Comparison of ENCODE assay signal across 8 cellular contexts in genomic region chr7:48088559-48089414, GRCh38. TPM values are rescaled to one million over a fixed set of nuclear protein-coding genes. Genes with fewer than 3 reads are reported as not detected.
DNase-seq lines count a peak whose midpoint lies in the region; ATAC-seq, FAIRE-seq and TF ChIP-seq lines count a peak whose summit lies in the region.

UPP1 (plus strand) TSS chr7:48089265; CDS start chr7:48094784, 5,519 bp downstream.

- peaks cover 23% of the 10 kb centered on the region for H3K4me1 ChIP-seq in fibroblast of lung (ENCODE audit: control insufficient read depth, extremely low read depth, insufficient read depth, low read length)

- no peaks in the 10 kb centered on the region for H3K79me2 ChIP-seq in fibroblast of lung (ENCODE audit: control insufficient read depth, insufficient read depth, low read length)

- no peaks in the 10 kb centered on the region for H3K9me3 ChIP-seq in fibroblast of lung (ENCODE audit: control insufficient read depth, insufficient read depth, low read depth, low read length)

- H3K27ac ChIP-seq in fibroblast of lung (ENCODE audit: insufficient read depth, low read length): peak within 1 kb of the TSS; percentile 97

- peaks cover 15% of the 10 kb centered on the region for H3K36me3 Mint-ChIP-seq in natural killer cell

- H3K9me3 Mint-ChIP-seq in natural killer cell: no peaks in the 10 kb centered on the region

- intact Hi-C loops in natural killer cell (cut with micrococcal nuclease): loop anchor here (5.0 kb wide), 2 partner anchors 96 to 111 kb away; partner anchors contain the start of gene HUS1

- peaks cover 74 to 92% of the 10 kb centered on the region in 2 donors for H3K4me1 Mint-ChIP-seq in natural killer cell

- peak within 1 kb of the TSS; percentile 71 for H2AFZ ChIP-seq in fibroblast of lung (ENCODE audit: low read length)

- ATAC-seq in GM21390 (IDR thresholded peaks at IDR 0.05; ENCODE audit: unreplicated experiment): peak; percentile 50
- peak; percentile 64 to 89 (median 75) for ATAC-seq in natural killer cell

- TF ChIP-seq CTCF in D721Med (IDR thresholded peaks at IDR 0.05; ENCODE audit: insufficient read depth, missing control alignments) (no peak), fibroblast of lung (conservative IDR thresholded peaks at IDR 0.05 in 1 of 2, IDR thresholded peaks at IDR 0.05 in 1 of 2; ENCODE audit: low read depth in 1 of 2, low read length in 2 of 2) (no peak), natural killer cell (IDR thresholded peaks at IDR 0.05) (no peak)

- H3K4me3 Mint-ChIP-seq in natural killer cell: peak within 1 kb of the TSS; percentile 95

- no peaks in the 10 kb centered on the region for H3K27me3 ChIP-seq in fibroblast of lung (ENCODE audit: control insufficient read depth, insufficient read depth, low read length)

- peak within 1 kb of the TSS; percentile 90 for H3K4me2 ChIP-seq in fibroblast of lung (ENCODE audit: extremely low read depth, insufficient read depth, low read length)

- peak within 1 kb of the TSS; percentile 96 to 98 for H3K27ac Mint-ChIP-seq in natural killer cell

- DNase-seq in D721Med (ENCODE audit: insufficient read length, low spot score): peak; percentile 51
- DNase-seq in HUDEP-2 (lab: John Stamatoyannopoulos, UW; ENCODE audit: unreplicated experiment in 76 of 76): peak in 51 of 76 experiments; percentile 4 to 72 (median 35)
- DNase-seq in RPMI8226: peak; percentile 97
- peak; percentile 81 to 89 for DNase-seq in activated T-helper 1 cell treated with anti-CD3 and anti-CD28 coated beads, Interleukin-2, amount 50 U/mL, for 16 hours (ENCODE audit: low read depth in 1 of 2, low spot score in 1 of 2)
- peak; percentile 89 to 94 for DNase-seq in fibroblast of lung (ENCODE audit: low read depth in 2 of 2)
- DNase-seq in natural killer cell: peak; percentile 83
- peak; percentile 89 for DNase-seq in stimulated activated naive CD4-positive, alpha-beta T cell treated with Interleukin-2 at 50 U/mL for 16 hours (lab: John Stamatoyannopoulos, UW)

- H4K20me1 ChIP-seq in fibroblast of lung (ENCODE audit: control insufficient read depth, extremely low read depth, insufficient read depth, low read length): no peaks in the 10 kb centered on the region

- H3K4me3 ChIP-seq in fibroblast of lung (replicated peaks in 1 of 4; ENCODE audit: control extremely low read depth in 1 of 4, insufficient read depth in 1 of 4, low read depth in 3 of 4, low read length in 4 of 4): peak within 1 kb of the TSS; percentile 62 to 86 (median 74)

- FAIRE-seq in D721Med (lab: Jason Lieb, UNC): no peak

- H3K27me3 Mint-ChIP-seq in natural killer cell (ENCODE audit: low read depth in 2 of 2): no peaks in the 10 kb centered on the region

- no peaks in the 10 kb centered on the region for H3K36me3 ChIP-seq in fibroblast of lung (ENCODE audit: control insufficient read depth, insufficient read depth, low read length)

- peak within 1 kb of the TSS; percentile 81 for H3K9ac ChIP-seq in fibroblast of lung (ENCODE audit: insufficient read depth, low read length)

RNA-seq across cellular contexts. Expression of gene UPP1, which starts in this region (rescaled TPM):
- total RNA-seq in fibroblast of lung: 9.0 and 11.7 TPM in 2 replicates
- 9.4 and 11.7 TPM in 2 replicates for polyA plus RNA-seq in fibroblast of lung
- polyA plus RNA-seq in fibroblast of lung (2012): 14.5 and 17.2 TPM in 2 replicates
- 6.5 and 10.6 TPM in 2 replicates for polyA minus RNA-seq in fibroblast of lung (ENCODE audit: low replicate concordance)
- total RNA-seq in natural killer cell: 100 to 1,000 TPM in 2 of 3 donors, 10 to 100 TPM in 1; 98.5 to 121 (median 113) TPM

Comparison
In these comparisons a context has a peak if more than half of its experiments do, and no peak if none do; other contexts are left out.
1. Peak in every context shown above with its lines: DNase-seq, ATAC-seq, H3K4me3 ChIP-seq and H3K27ac ChIP-seq.
2. DNase-seq: peak in every context shown above with its lines; median percentile 97 in RPMI8226; 92 in fibroblast of lung; 89 in stimulated activated naive CD4-positive, alpha-beta T cell treated with Interleukin-2 at 50 U/mL for 16 hours; 85 in activated T-helper 1 cell treated with anti-CD3 and anti-CD28 coated beads, Interleukin-2, amount 50 U/mL, for 16 hours; 83 in natural killer cell; 51 in D721Med; 35 in HUDEP-2.